8 cellular contexts compared by ENCODE assay signal in the genomic region with DNA sequence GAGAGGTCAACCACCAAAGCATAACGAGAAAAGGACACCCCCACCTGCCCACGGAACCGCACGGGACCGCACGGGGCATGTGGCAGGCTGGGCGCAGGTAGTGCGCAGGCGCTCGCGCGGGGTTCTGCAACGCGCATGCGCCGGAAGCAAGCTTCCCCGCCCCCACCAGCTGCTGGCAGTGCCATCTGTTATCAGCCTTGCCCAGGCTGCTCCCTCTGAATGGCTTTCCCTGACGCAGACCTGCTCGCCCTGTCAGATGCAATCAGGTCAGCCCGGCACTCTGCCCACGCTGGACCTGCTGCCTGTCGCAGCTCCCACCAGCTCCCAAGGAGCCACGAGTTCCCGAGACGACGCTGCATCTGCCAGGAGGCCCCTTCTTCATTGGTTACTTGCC. TPM values are rescaled to one million over a fixed set of nuclear protein-coding genes. Genes with fewer than 3 reads are reported as not detected.
DNase-seq lines count a peak whose midpoint lies in the region; ATAC-seq and TF ChIP-seq lines count a peak whose summit lies in the region.

No MANE protein-coding gene starts in this region.

- H3K9me3 Mint-ChIP-seq in brain, result no peaks in the 10 kb centered on the region

- peaks cover 6% of the 10 kb centered on the region for H3K27me3 Mint-ChIP-seq in brain

- no peak for TF ChIP-seq CTCF in brain (conservative IDR thresholded peaks at IDR 0.05)
- TF ChIP-seq CTCF in GM20000 (IDR thresholded peaks at IDR 0.05; ENCODE audit: extremely low read depth, missing control alignments), result no peak

- peaks cover 8% of the 10 kb centered on the region for H3K36me3 Mint-ChIP-seq in brain

- ATAC-seq in HG02943 (IDR thresholded peaks at IDR 0.05; ENCODE audit: low read depth, unreplicated experiment) (peak; percentile 26), HG03571 (IDR thresholded peaks at IDR 0.05; ENCODE audit: unreplicated experiment) (no peak)

- peak overlapping the region; percentile 36 to 76 (median 67) for H3K4me3 Mint-ChIP-seq in brain

- peak; percentile 35 for DNase-seq in CMK (ENCODE audit: low read depth)
- peak; percentile 84 for DNase-seq in NCI-H82 (lab: John Stamatoyannopoulos, UW)
- peak; percentile 44 to 57 for DNase-seq in stimulated activated CD4-positive, alpha-beta T cell treated with anti-CD3 and anti-CD28 coated beads, Interleukin-4, amount 100 ng/mL, for 4 hours
- no peak for DNase-seq in GM20000 (ENCODE audit: low spot score)
- DNase-seq in AG08396 (ENCODE audit: low spot score), result no peak

- peaks cover 92% of the 10 kb centered on the region for H3K4me1 Mint-ChIP-seq in brain

- peak overlapping the region in 3 of 5 experiments; percentile 90 to 93 (median 91) for H3K27ac Mint-ChIP-seq in brain

RNA-seq across cellular contexts. Expression of a gene that starts 22.8 kb away (rescaled TPM):
- polyA plus RNA-seq in brain (ENCODE audit: insufficient read depth, low read depth, low replicate concordance), result 13.5 TPM

Comparison
In these comparisons a context has a peak if more than half of its experiments do, and no peak if none do; other contexts are left out.
1. DNase-seq: peak in CMK (single experiment), NCI-H82 (single experiment) and stimulated activated CD4-positive, alpha-beta T cell treated with anti-CD3 and anti-CD28 coated beads, Interleukin-4, amount 100 ng/mL, for 4 hours (2 of 2); none in GM20000 (single experiment) and AG08396 (single experiment).